Comparison of ENCODE assay signal across 9 cellular contexts in the genomic region with DNA sequence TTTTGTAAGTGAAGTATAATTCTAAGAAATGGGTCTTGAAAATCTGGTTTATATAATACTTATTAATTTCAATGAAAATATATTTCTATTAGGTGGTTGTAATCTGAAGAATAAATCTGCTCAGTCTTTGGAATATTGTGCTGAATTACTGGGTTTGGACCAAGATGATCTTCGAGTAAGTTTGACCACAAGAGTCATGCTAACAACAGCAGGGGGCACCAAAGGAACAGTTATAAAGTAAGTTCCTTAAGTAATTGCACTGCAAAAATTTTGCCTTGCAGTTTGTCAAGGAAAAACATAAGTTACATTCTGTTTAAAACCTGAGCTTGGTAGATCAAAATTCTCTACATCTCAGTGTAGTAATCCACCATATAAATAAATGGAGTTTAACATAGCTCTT.
A peak's percentile ranks its signal among the peaks of the same experiment; 100 is the strongest.
DNase-seq lines count a peak whose midpoint lies in the region; ATAC-seq and FAIRE-seq lines count a peak whose summit lies in the region.
"Had no signal": no experiment of that assay in that cellular context is flagged by ENCODE, and none has a peak within 500 bp of the region (broad histone marks: within the 10 kb centered on the region; RNA-seq: fewer than 3 reads in every experiment).

No MANE protein-coding gene starts in this region.

- no peaks in the 10 kb centered on the region for H3K27me3 Mint-ChIP-seq in activated naive CD8-positive, alpha-beta T cell treated with anti-CD3 and anti-CD28 coated beads, Interleukin-2, amount 50 U/mL, for 24 hours
- H3K27me3 Mint-ChIP-seq in activated naive CD8-positive, alpha-beta T cell treated with anti-CD3 and anti-CD28 coated beads for 36 hours, result no peaks in the 10 kb centered on the region
- H3K27me3 Mint-ChIP-seq: effector memory CD8-positive, alpha-beta T cell had no signal

- H3K4me1 Mint-ChIP-seq in activated naive CD8-positive, alpha-beta T cell treated with anti-CD3 and anti-CD28 coated beads, Interleukin-2, amount 50 U/mL, for 24 hours, result no peaks in the 10 kb centered on the region
- no peaks in the 10 kb centered on the region for H3K4me1 Mint-ChIP-seq in activated naive CD8-positive, alpha-beta T cell treated with anti-CD3 and anti-CD28 coated beads for 36 hours

- ATAC-seq in activated naive CD8-positive, alpha-beta T cell treated with anti-CD3 and anti-CD28 coated beads, Interleukin-2, amount 50 U/mL, for 24 hours, result no peak
- ATAC-seq in HG03280 (IDR thresholded peaks at IDR 0.05; ENCODE audit: unreplicated experiment), result no peak
- ATAC-seq: effector memory CD8-positive, alpha-beta T cell had no signal

- FAIRE-seq in frontal cortex (lab: Jason Lieb, UNC), result peak; percentile 88

- H3K4me3 Mint-ChIP-seq in activated naive CD8-positive, alpha-beta T cell treated with anti-CD3 and anti-CD28 coated beads, Interleukin-2, amount 50 U/mL, for 24 hours, result no peak overlapping the region
- no peak overlapping the region for H3K4me3 Mint-ChIP-seq in activated naive CD8-positive, alpha-beta T cell treated with anti-CD3 and anti-CD28 coated beads for 36 hours
- H3K4me3 Mint-ChIP-seq: effector memory CD8-positive, alpha-beta T cell had no signal

- no peaks in the 10 kb centered on the region for H3K36me3 Mint-ChIP-seq in activated naive CD8-positive, alpha-beta T cell treated with anti-CD3 and anti-CD28 coated beads, Interleukin-2, amount 50 U/mL, for 24 hours (ENCODE audit: low read depth)
- H3K36me3 Mint-ChIP-seq in activated naive CD8-positive, alpha-beta T cell treated with anti-CD3 and anti-CD28 coated beads for 36 hours, result no peaks in the 10 kb centered on the region

- H3K27ac Mint-ChIP-seq in activated naive CD8-positive, alpha-beta T cell treated with anti-CD3 and anti-CD28 coated beads, Interleukin-2, amount 50 U/mL, for 24 hours, result no peak overlapping the region
- no peak overlapping the region for H3K27ac Mint-ChIP-seq in activated naive CD8-positive, alpha-beta T cell treated with anti-CD3 and anti-CD28 coated beads for 36 hours
- H3K27ac Mint-ChIP-seq: effector memory CD8-positive, alpha-beta T cell had no signal

- peak; percentile 20 for DNase-seq in activated naive CD8-positive, alpha-beta T cell treated with anti-CD3 and anti-CD28 coated beads, Interleukin-2, amount 50 U/mL, for 24 hours
- no peak for DNase-seq in activated naive CD8-positive, alpha-beta T cell treated with anti-CD3 and anti-CD28 coated beads for 36 hours
- DNase-seq in HT-29 (ENCODE audit: low spot score), result peak; percentile 70
- peak; percentile 26 for DNase-seq in SKM-1 (lab: John Stamatoyannopoulos, UW; ENCODE audit: unreplicated experiment)
- DNase-seq in frontal cortex (ENCODE audit: low spot score in 2 of 2), result no peak
- DNase-seq in stromal cell of bone marrow (ENCODE audit: low read depth), result peak; percentile 44
- DNase-seq in GM19240 (ENCODE audit: insufficient read length, low spot score), result no peak

- no peaks in the 10 kb centered on the region for H3K9me3 Mint-ChIP-seq in activated naive CD8-positive, alpha-beta T cell treated with anti-CD3 and anti-CD28 coated beads, Interleukin-2, amount 50 U/mL, for 24 hours
- no peaks in the 10 kb centered on the region for H3K9me3 Mint-ChIP-seq in activated naive CD8-positive, alpha-beta T cell treated with anti-CD3 and anti-CD28 coated beads for 36 hours
- H3K9me3 Mint-ChIP-seq: effector memory CD8-positive, alpha-beta T cell had no signal

Comparison
In these comparisons a context has a peak if more than half of its experiments do, and no peak if none do; other contexts are left out.
1. DNase-seq: peak in activated naive CD8-positive, alpha-beta T cell treated with anti-CD3 and anti-CD28 coated beads, Interleukin-2, amount 50 U/mL, for 24 hours (single experiment), HT-29 (single experiment), SKM-1 (single experiment) and stromal cell of bone marrow (single experiment); none in activated naive CD8-positive, alpha-beta T cell treated with anti-CD3 and anti-CD28 coated beads for 36 hours (single experiment), frontal cortex (0 of 2) and GM19240 (single experiment).